Comparison of ENCODE assay signal across 8 cellular contexts in genomic region chr13:50126378-50127016, GRCh38.
DNase-seq lines count a peak whose midpoint lies in the region; TF ChIP-seq lines count a peak whose summit lies in the region.

No MANE protein-coding gene starts in this region.

- H3K4me3 ChIP-seq in WI38 (ENCODE audit: low read depth, low read length): peak overlapping the region; percentile 74
- H3K4me3 ChIP-seq in skin epidermis: peak overlapping the region; percentile 56 to 97 (median 88)

- no peak for TF ChIP-seq CTCF in WI38 (IDR thresholded peaks at IDR 0.05; ENCODE audit: low read depth, low read length)

- peak overlapping the region; percentile 91 to 100 (median 97) for H3K27ac ChIP-seq in skin epidermis

- DNase-seq in DMS153 treated with DMSO at 0.1 percent for 48 hours (lab: John Stamatoyannopoulos, UW; ENCODE audit: unreplicated experiment) (peak; percentile 25), KG1 (lab: John Stamatoyannopoulos, UW) (peak; percentile 45), globus pallidus (ENCODE audit: low spot score) (peak; percentile 40), COLO829 (ENCODE audit: low spot score) (no peak), NCI-H446 treated with DMSO at 0.1 percent for 48 hours (lab: John Stamatoyannopoulos, UW) (no peak), occipital lobe (lab: John Stamatoyannopoulos, UW) (no peak)

Comparison
In these comparisons a context has a peak if more than half of its experiments do, and no peak if none do; other contexts are left out.
1. DNase-seq: peak in DMS153 treated with DMSO at 0.1 percent for 48 hours (single experiment), KG1 (single experiment) and globus pallidus (single experiment); none in COLO829 (single experiment), NCI-H446 treated with DMSO at 0.1 percent for 48 hours (single experiment) and occipital lobe (single experiment).